17 cellular contexts compared by ENCODE assay signal in genomic region chr20:6162239-6162638, GRCh38. TPM values are rescaled to one million over a fixed set of nuclear protein-coding genes. Genes with fewer than 3 reads are reported as not detected.
DNase-seq lines count a peak whose midpoint lies in the region; ATAC-seq and TF ChIP-seq lines count a peak whose summit lies in the region.
"Had no signal": no experiment of that assay in that cellular context is flagged by ENCODE, and none has a peak within 500 bp of the region (broad histone marks: within the 10 kb centered on the region; RNA-seq: fewer than 3 reads in every experiment).

No MANE protein-coding gene starts in this region.

- TF ChIP-seq CTCF in lower lobe of right lung (IDR thresholded peaks at IDR 0.05) (no peak), upper lobe of right lung (IDR thresholded peaks at IDR 0.05) (no peak), mucosa of descending colon (IDR thresholded peaks at IDR 0.05) (no peak)

- no peaks in the 10 kb centered on the region for H3K9me3 ChIP-seq in lower lobe of right lung
- no peaks in the 10 kb centered on the region for H3K9me3 ChIP-seq in upper lobe of right lung
- no peaks in the 10 kb centered on the region for H3K9me3 ChIP-seq in mucosa of descending colon
- H3K9me3 ChIP-seq: Peyer's patch had no signal

- intact Hi-C loops in lower lobe of right lung (cut with DNase I): no loop called here
- intact Hi-C loops in upper lobe of right lung (cut with DNase I): no loop called here
- intact Hi-C loops in mucosa of descending colon (cut with DNase I, micrococcal nuclease): no loop called here

- H3K27me3 ChIP-seq in lower lobe of right lung (ENCODE audit: low read depth): no peaks in the 10 kb centered on the region
- H3K27me3 ChIP-seq in upper lobe of right lung: no peaks in the 10 kb centered on the region
- H3K27me3 ChIP-seq: Peyer's patch had no signal

- H3K27ac ChIP-seq in lower lobe of right lung (no peak overlapping the region), upper lobe of right lung (no peak overlapping the region)
- H3K27ac ChIP-seq: 22Rv1, Peyer's patch, skin epidermis had no signal

- ATAC-seq in lower lobe of right lung (peak; percentile 31 to 70), upper lobe of right lung (peak; percentile 63), HG03025 (IDR thresholded peaks at IDR 0.05; ENCODE audit: low FRiP score, unreplicated experiment) (no peak), mucosa of descending colon (no peak)
- ATAC-seq: naive thymus-derived CD8-positive, alpha-beta T cell had no signal

- DNase-seq in DMS 273 (lab: John Stamatoyannopoulos, UW; ENCODE audit: unreplicated experiment): peak; percentile 58
- no peak for DNase-seq in DMS 273 treated with DMSO at 0.1 percent for 48 hours (lab: John Stamatoyannopoulos, UW)
- peak; percentile 19 for DNase-seq in fibroblast of peridontal ligament (ENCODE audit: extremely low read depth)
- no peak for DNase-seq in lower lobe of right lung
- DNase-seq in upper lobe of right lung: no peak
- DNase-seq in stimulated activated CD4-positive, alpha-beta T cell treated with anti-CD3 and anti-CD28 coated beads, Interleukin-4, amount 100 ng/mL, for 1 hour: no peak
- DNase-seq in mucosa of descending colon: no peak
- DNase-seq: activated CD4-positive, alpha-beta T cell treated with anti-CD3 and anti-CD28 coated beads, Interleukin-2, amount 50 U/mL, for 48 hours; activated effector memory CD4-positive, alpha-beta T cell treated with Interleukin-2 at 50 U/mL for 16 hours; Calu3; immature natural killer cell; naive thymus-derived CD8-positive, alpha-beta T cell; NCI-H446 treated with DMSO at 0.1 percent for 48 hours had no signal

- H3K36me3 ChIP-seq in lower lobe of right lung: no peaks in the 10 kb centered on the region
- no peaks in the 10 kb centered on the region for H3K36me3 ChIP-seq in upper lobe of right lung
- no peaks in the 10 kb centered on the region for H3K36me3 ChIP-seq in mucosa of descending colon (ENCODE audit: low read depth)
- H3K36me3 ChIP-seq: Peyer's patch had no signal

- H3K4me1 ChIP-seq in lower lobe of right lung (peaks cover 3% of the 10 kb centered on the region), upper lobe of right lung (peaks cover 6% of the 10 kb centered on the region), mucosa of descending colon (ENCODE audit: low read depth) (no peaks in the 10 kb centered on the region)
- H3K4me1 ChIP-seq: Peyer's patch had no signal

- H3K4me3 ChIP-seq in lower lobe of right lung (no peak overlapping the region), upper lobe of right lung (no peak overlapping the region), mucosa of descending colon (no peak overlapping the region)
- H3K4me3 ChIP-seq: Peyer's patch, skin epidermis had no signal

RNA-seq across cellular contexts. Expression of gene FERMT1, which starts 39.4 kb away (rescaled TPM):
- total RNA-seq in lower lobe of right lung (1.4 TPM), upper lobe of right lung (2.4 TPM), mucosa of descending colon (100 to 1,000 TPM in 1 of 3 donors, 10 to 100 TPM in 2; 17.4 to 102 (median 54.1) TPM)
- total RNA-seq: naive thymus-derived CD8-positive, alpha-beta T cell had no signal

Comparison
In these comparisons a context has a peak if more than half of its experiments do, and no peak if none do; other contexts are left out.
1. DNase-seq: peak in DMS 273 (single experiment) and fibroblast of peridontal ligament (single experiment); none in DMS 273 treated with DMSO at 0.1 percent for 48 hours (single experiment), lower lobe of right lung (single experiment), upper lobe of right lung (single experiment), stimulated activated CD4-positive, alpha-beta T cell treated with anti-CD3 and anti-CD28 coated beads, Interleukin-4, amount 100 ng/mL, for 1 hour (single experiment) and mucosa of descending colon (0 of 3).
2. ATAC-seq: peak in lower lobe of right lung (2 of 2) and upper lobe of right lung (single experiment); none in HG03025 (single experiment) and mucosa of descending colon (single experiment).